In genomic region chr10:49161411-49161997, GRCh38 we compare ENCODE assay signal across 9 cellular contexts. TPM values are rescaled to one million over a fixed set of nuclear protein-coding genes. Genes with fewer than 3 reads are reported as not detected.
A peak's percentile ranks its signal among the peaks of the same experiment; 100 is the strongest.
DNase-seq lines count a peak whose midpoint lies in the region; ATAC-seq and TF ChIP-seq lines count a peak whose summit lies in the region.
"Had no signal": no experiment of that assay in that cellular context is flagged by ENCODE, and none has a peak within 500 bp of the region (broad histone marks: within the 10 kb centered on the region; RNA-seq: fewer than 3 reads in every experiment).

No MANE protein-coding gene starts in this region.

- H3K9me3 Mint-ChIP-seq in GM23338 = 0 out of 3 replicates have a peak, but pooled peaks cover 3% of the 10 kb centered on the region

- H4K20me1 ChIP-seq in GM23338 (replicated peaks; ENCODE audit: insufficient read depth) = no peaks in the 10 kb centered on the region
- no peaks in the 10 kb centered on the region for H4K20me1 ChIP-seq in smooth muscle cell (ENCODE audit: low read depth)
- no peaks in the 10 kb centered on the region for H4K20me1 ChIP-seq in MM.1S (ENCODE audit: insufficient read depth, low read length)

- WGBS in smooth muscle cell (ENCODE audit: low lambda C conversion rate) = 62% methylated on average over 8 of the region's 8 CpGs

- H3K4me1 ChIP-seq in GM23338 (ENCODE audit: insufficient read depth) = peaks cover 21% of the 10 kb centered on the region
- H3K4me1 ChIP-seq in foreskin keratinocyte = no peaks in the 10 kb centered on the region
- H3K4me1 ChIP-seq in smooth muscle cell (ENCODE audit: low read depth) = no peaks in the 10 kb centered on the region
- no peaks in the 10 kb centered on the region for H3K4me1 ChIP-seq in MM.1S (ENCODE audit: low read length)

- H3K27ac Mint-ChIP-seq in GM23338 = no peak overlapping the region

- H3K27me3 ChIP-seq in GM23338 (ENCODE audit: insufficient read depth) = no peaks in the 10 kb centered on the region
- H3K27me3 ChIP-seq in foreskin keratinocyte = no peaks in the 10 kb centered on the region
- H3K27me3 ChIP-seq in smooth muscle cell (ENCODE audit: low read depth) = peaks cover 10% of the 10 kb centered on the region
- H3K27me3 ChIP-seq in MM.1S (replicated peaks; ENCODE audit: insufficient read depth, low read length) = no peaks in the 10 kb centered on the region

- no peaks in the 10 kb centered on the region for H3K9me3 ChIP-seq in smooth muscle cell (replicated peaks; ENCODE audit: low read depth)
- no peaks in the 10 kb centered on the region for H3K9me3 ChIP-seq in MM.1S (replicated peaks; ENCODE audit: insufficient read depth, low read length)

- H3K4me2 ChIP-seq in GM23338 = no peak overlapping the region
- H3K4me2 ChIP-seq in smooth muscle cell = no peak overlapping the region
- H3K4me2 ChIP-seq in MM.1S (ENCODE audit: low read depth, low read length) = no peak overlapping the region
- H3K4me2 ChIP-seq: KMS-11 had no signal

- H3K79me2 ChIP-seq in GM23338 (replicated peaks; ENCODE audit: insufficient read depth) (no peaks in the 10 kb centered on the region), smooth muscle cell (ENCODE audit: low read depth) (no peaks in the 10 kb centered on the region), MM.1S (ENCODE audit: low read length) (no peaks in the 10 kb centered on the region)

- no peaks in the 10 kb centered on the region for H3F3A ChIP-seq in GM23338 (replicated peaks; ENCODE audit: low read depth)
- no peaks in the 10 kb centered on the region for H3F3A ChIP-seq in smooth muscle cell (ENCODE audit: low read depth)
- H3F3A ChIP-seq in MM.1S (ENCODE audit: insufficient read depth, low read length) = no peaks in the 10 kb centered on the region

- DNase-seq in GM23338 (ENCODE audit: low spot score) = peak; percentile 66
- DNase-seq in RPMI7951 (ENCODE audit: low read depth) = peak; percentile 66
- DNase-seq in foreskin keratinocyte = peak in 1 of 2 donors; percentile 11
- DNase-seq in smooth muscle cell (lab: John Stamatoyannopoulos, UW; ENCODE audit: unreplicated experiment) = no peak
- DNase-seq in coronary artery (ENCODE audit: low spot score) = no peak
- DNase-seq in NCI-H2196 (lab: John Stamatoyannopoulos, UW; ENCODE audit: unreplicated experiment) = no peak
- no peak for DNase-seq in MM.1S

- ATAC-seq in GM23338 (peak; percentile 62), foreskin keratinocyte (peak; percentile 46), HG03025 (IDR thresholded peaks at IDR 0.05; ENCODE audit: low FRiP score, unreplicated experiment) (no peak)

- H3K9me2 ChIP-seq in GM23338 (ENCODE audit: insufficient read depth) (no peaks in the 10 kb centered on the region), MM.1S (replicated peaks; ENCODE audit: insufficient read depth, low read length) (no peaks in the 10 kb centered on the region)

- H3K4me3 Mint-ChIP-seq in GM23338 = no peak overlapping the region

- H3K9ac ChIP-seq in smooth muscle cell (ENCODE audit: low read depth) (no peak overlapping the region), MM.1S (ENCODE audit: low read length) (no peak overlapping the region)
- H3K9ac ChIP-seq: KMS-11 had no signal

- peaks cover 31% of the 10 kb centered on the region for H3K4me1 Mint-ChIP-seq in GM23338

- TF ChIP-seq CTCF in GM23338 (conservative IDR thresholded peaks at IDR 0.05; ENCODE audit: low read depth in 2 of 2) (peak; percentile 44 to 66; a peak in 3 of 4 replicates), foreskin keratinocyte (conservative IDR thresholded peaks at IDR 0.05) (peak; percentile 47), smooth muscle cell (IDR thresholded peaks at IDR 0.05; ENCODE audit: borderline replicate concordance, insufficient read depth, poor library complexity, severe bottlenecking) (peak; percentile 23), coronary artery (IDR thresholded peaks at IDR 0.05) (no peak), MM.1S (IDR thresholded peaks at IDR 0.05; ENCODE audit: low read length) (no peak)

- H3K36me3 ChIP-seq in GM23338 (ENCODE audit: insufficient read depth) (no peaks in the 10 kb centered on the region), smooth muscle cell (ENCODE audit: low read depth) (no peaks in the 10 kb centered on the region), MM.1S (replicated peaks; ENCODE audit: insufficient read depth, low read length) (no peaks in the 10 kb centered on the region)

- H3K27me3 Mint-ChIP-seq in GM23338 (ENCODE audit: insufficient read depth, low read depth, poor library complexity) = peaks cover 5% of the 10 kb centered on the region

- no peak overlapping the region for H3K27ac ChIP-seq in GM23338 (ENCODE audit: low read depth)
- H3K27ac ChIP-seq in foreskin keratinocyte = no peak overlapping the region
- no peak overlapping the region for H3K27ac ChIP-seq in smooth muscle cell (ENCODE audit: low read depth)
- H3K27ac ChIP-seq in coronary artery = no peak overlapping the region
- H3K27ac ChIP-seq in MM.1S (ENCODE audit: low read length) = no peak overlapping the region
- H3K27ac ChIP-seq: KMS-11 had no signal

- H2AFZ ChIP-seq in GM23338 (peak overlapping the region; percentile 70; the same call in 1 of the 2 replicates), smooth muscle cell (ENCODE audit: low read depth) (no peak overlapping the region), MM.1S (ENCODE audit: low read length) (no peak overlapping the region)

- H3K4me3 ChIP-seq in GM23338 (no peak overlapping the region), smooth muscle cell (no peak overlapping the region), coronary artery (no peak overlapping the region), MM.1S (ENCODE audit: low read length) (no peak overlapping the region)

- peaks cover 2% of the 10 kb centered on the region; the same call in 1 of the 3 replicates for H3K36me3 Mint-ChIP-seq in GM23338 (ENCODE audit: low read depth)

TF ChIP-seq in GM23338, 12 proteins besides CTCF, POLR2A, EP300 and RAD21 (continues in another document):
- TF ChIP-seq ETS1 (IDR thresholded peaks at IDR 0.05) = no peak
- TF ChIP-seq EZH2 (IDR thresholded peaks at IDR 0.05; ENCODE audit: low read depth, unreplicated experiment) = no peak
- TF ChIP-seq ZNF331 (CRISPR knock-in tag; IDR thresholded peaks at IDR 0.05; ENCODE audit: low read depth) = no peak
- TF ChIP-seq, protein P1, sequence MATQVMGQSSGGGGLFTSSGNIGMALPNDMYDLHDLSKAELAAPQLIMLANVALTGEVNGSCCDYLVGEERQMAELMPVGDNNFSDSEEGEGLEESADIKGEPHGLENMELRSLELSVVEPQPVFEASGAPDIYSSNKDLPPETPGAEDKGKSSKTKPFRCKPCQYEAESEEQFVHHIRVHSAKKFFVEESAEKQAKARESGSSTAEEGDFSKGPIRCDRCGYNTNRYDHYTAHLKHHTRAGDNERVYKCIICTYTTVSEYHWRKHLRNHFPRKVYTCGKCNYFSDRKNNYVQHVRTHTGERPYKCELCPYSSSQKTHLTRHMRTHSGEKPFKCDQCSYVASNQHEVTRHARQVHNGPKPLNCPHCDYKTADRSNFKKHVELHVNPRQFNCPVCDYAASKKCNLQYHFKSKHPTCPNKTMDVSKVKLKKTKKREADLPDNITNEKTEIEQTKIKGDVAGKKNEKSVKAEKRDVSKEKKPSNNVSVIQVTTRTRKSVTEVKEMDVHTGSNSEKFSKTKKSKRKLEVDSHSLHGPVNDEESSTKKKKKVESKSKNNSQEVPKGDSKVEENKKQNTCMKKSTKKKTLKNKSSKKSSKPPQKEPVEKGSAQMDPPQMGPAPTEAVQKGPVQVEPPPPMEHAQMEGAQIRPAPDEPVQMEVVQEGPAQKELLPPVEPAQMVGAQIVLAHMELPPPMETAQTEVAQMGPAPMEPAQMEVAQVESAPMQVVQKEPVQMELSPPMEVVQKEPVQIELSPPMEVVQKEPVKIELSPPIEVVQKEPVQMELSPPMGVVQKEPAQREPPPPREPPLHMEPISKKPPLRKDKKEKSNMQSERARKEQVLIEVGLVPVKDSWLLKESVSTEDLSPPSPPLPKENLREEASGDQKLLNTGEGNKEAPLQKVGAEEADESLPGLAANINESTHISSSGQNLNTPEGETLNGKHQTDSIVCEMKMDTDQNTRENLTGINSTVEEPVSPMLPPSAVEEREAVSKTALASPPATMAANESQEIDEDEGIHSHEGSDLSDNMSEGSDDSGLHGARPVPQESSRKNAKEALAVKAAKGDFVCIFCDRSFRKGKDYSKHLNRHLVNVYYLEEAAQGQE (IDR thresholded peaks at IDR 0.05; ENCODE audit: unreplicated experiment) = no peak
- TF ChIP-seq JUNB (IDR thresholded peaks at IDR 0.05; ENCODE audit: unreplicated experiment) = no peak
- no peak for TF ChIP-seq EZH2phosphoT487 (IDR thresholded peaks at IDR 0.05; ENCODE audit: unreplicated experiment)
- no peak for TF ChIP-seq NANOG (IDR thresholded peaks at IDR 0.05; ENCODE audit: borderline replicate concordance)
- no peak for TF ChIP-seq STAT1 (IDR thresholded peaks at IDR 0.05; ENCODE audit: unreplicated experiment)

RNA-seq across cellular contexts. Expression of gene TMEM273, which starts 26.7 kb away (rescaled TPM):
- total RNA-seq in GM23338 (2014; rRNA removed; shearing (Covaris generic)) = not detected in 2 replicates
- not detected in 2 replicates for polyA plus RNA-seq in GM23338 (2016; fragmentation: Nextera tagmentation; extraction: Ambion mirVana)
- total RNA-seq in RPMI7951 (2014; rRNA removed; shearing (Covaris generic)) = not detected in 2 replicates
- total RNA-seq in foreskin keratinocyte = not detected in 2 replicates
- not detected in 2 replicates for polyA plus RNA-seq in foreskin keratinocyte
- 0.09 TPM in 1 of 2 replicates, not detected in the other for total RNA-seq in smooth muscle cell
- polyA plus RNA-seq in smooth muscle cell = not detected in 2 replicates

RNA-seq across cellular contexts. Expression of gene FAM170B, which starts 27.7 kb away (rescaled TPM):
- total RNA-seq in GM23338 (2014; rRNA removed; shearing (Covaris generic)) = not detected in 2 replicates
- polyA plus RNA-seq in GM23338 (2016; fragmentation: Nextera tagmentation; extraction: Ambion mirVana) (not detected in 2 replicates), foreskin keratinocyte (not detected in 2 replicates), smooth muscle cell (not detected in 2 replicates)
- total RNA-seq in RPMI7951 (2014; rRNA removed; shearing (Covaris generic)) = not detected in 2 replicates
- total RNA-seq in foreskin keratinocyte (not detected in 2 replicates), smooth muscle cell (not detected in 2 replicates)

RNA-seq across cellular contexts. Expression of gene VSTM4, which starts 46.2 kb away (rescaled TPM):
- total RNA-seq in GM23338 (2014; rRNA removed; shearing (Covaris generic)) = 0.23 and 0.66 TPM in 2 replicates
- polyA plus RNA-seq in GM23338 (2016; fragmentation: Nextera tagmentation; extraction: Ambion mirVana) (0.21 and 0.56 TPM in 2 replicates), foreskin keratinocyte (not detected in 2 replicates), smooth muscle cell (5.7 and 7.7 TPM in 2 replicates)
- total RNA-seq in RPMI7951 (2014; rRNA removed; shearing (Covaris generic)) = under 0.01 and 0.12 TPM in 2 replicates
- total RNA-seq in foreskin keratinocyte (not detected in 2 replicates), smooth muscle cell (5.1 and 5.2 TPM in 2 replicates)

Comparison
In these comparisons a context has a peak if more than half of its experiments do, and no peak if none do; other contexts are left out.
1. DNase-seq: peak in GM23338 (single experiment) and RPMI7951 (single experiment); none in smooth muscle cell (single experiment), coronary artery (single experiment), NCI-H2196 (single experiment) and MM.1S (single experiment).
2. CTCF ChIP-seq: peak in GM23338 (2 of 2), foreskin keratinocyte (single experiment) and smooth muscle cell (single experiment); none in coronary artery (single experiment) and MM.1S (single experiment).